21 cellular contexts compared by ENCODE assay signal in genomic region chr11:63132985-63133775, GRCh38. TPM values are rescaled to one million over a fixed set of nuclear protein-coding genes. Genes with fewer than 3 reads are reported as not detected.
A peak's percentile ranks its signal among the peaks of the same experiment; 100 is the strongest.
DNase-seq lines count a peak whose midpoint lies in the region; ATAC-seq and TF ChIP-seq lines count a peak whose summit lies in the region.
"Had no signal": no experiment of that assay in that cellular context is flagged by ENCODE, and none has a peak within 500 bp of the region (broad histone marks: within the 10 kb centered on the region; RNA-seq: fewer than 3 reads in every experiment).

No MANE protein-coding gene starts in this region.

- H3K4me3 ChIP-seq in endodermal cell (ENCODE audit: low read length): no peak overlapping the region
- H3K4me3 ChIP-seq in thyroid gland (replicated peaks in 1 of 3): no peak overlapping the region
- H3K4me3 ChIP-seq: GM12878, GM23248 had no signal

- no peaks in the 10 kb centered on the region for H3K4me1 ChIP-seq in endodermal cell (ENCODE audit: control insufficient read depth, insufficient read depth, low read length)
- H3K4me1 ChIP-seq in thyroid gland: no peaks in the 10 kb centered on the region
- H3K4me1 ChIP-seq: BE2C had no signal

- DNase-seq in ELF-1 (ENCODE audit: low read depth, low spot score) (peak; percentile 51), endodermal cell (no peak), left kidney (ENCODE audit: low read depth, low spot score) (peak; percentile 9), thyroid gland (peak; percentile 7), cerebellar nuclear complex (lab: John Stamatoyannopoulos, UW) (no peak), NCI-H748 treated with DMSO at 0.1 percent for 48 hours (lab: John Stamatoyannopoulos, UW) (no peak)
- no peak for DNase-seq in activated CD4-positive, alpha-beta T cell treated with anti-CD3 and anti-CD28 coated beads, Interleukin-2, amount 50 U/mL, for 1 hour
- DNase-seq: ACHN; BE2C; Calu3; CD4-positive, alpha-beta memory T cell; DMS79 treated with DMSO at 0.1 percent for 48 hours; GM23248; HCEC 1CT; KBM-7 had no signal

- H3K36me3 Mint-ChIP-seq in endodermal cell (ENCODE audit: low read depth): no peaks in the 10 kb centered on the region
- H3K36me3 Mint-ChIP-seq: CD14-positive monocyte; CD4-positive, alpha-beta memory T cell; IgD-negative memory B cell had no signal

- no peak overlapping the region for H3K9ac ChIP-seq in endodermal cell (ENCODE audit: extremely low read depth, low read length, poor library complexity, severe bottlenecking)
- H3K9ac ChIP-seq: GM23248 had no signal

- peaks cover 6% of the 10 kb centered on the region for H3K4me1 Mint-ChIP-seq in endodermal cell
- H3K4me1 Mint-ChIP-seq: CD14-positive monocyte; CD4-positive, alpha-beta memory T cell; IgD-negative memory B cell had no signal

- TF ChIP-seq POLR2A in thyroid gland (IDR thresholded peaks at IDR 0.05): no peak

- ATAC-seq in GM21717 (IDR thresholded peaks at IDR 0.05; ENCODE audit: unreplicated experiment): no peak
- ATAC-seq: GM12878 had no signal

- intact Hi-C loops in thyroid gland (cut with DNase I): no loop called here

- H3K27ac Mint-ChIP-seq in endodermal cell: no peak overlapping the region
- H3K27ac Mint-ChIP-seq: CD14-positive monocyte; CD4-positive, alpha-beta memory T cell; IgD-negative memory B cell had no signal

- H3K9me3 ChIP-seq in endodermal cell (ENCODE audit: control insufficient read depth, low read length) (no peaks in the 10 kb centered on the region), thyroid gland (no peaks in the 10 kb centered on the region)
- H3K9me3 ChIP-seq: BE2C had no signal

- no peak overlapping the region for H3K4me3 Mint-ChIP-seq in endodermal cell
- H3K4me3 Mint-ChIP-seq: CD4-positive, alpha-beta memory T cell; IgD-negative memory B cell had no signal

- H3K9me3 Mint-ChIP-seq in endodermal cell: no peaks in the 10 kb centered on the region

- no peaks in the 10 kb centered on the region for H3K36me3 ChIP-seq in endodermal cell (ENCODE audit: control insufficient read depth, insufficient read depth, low read length)
- H3K36me3 ChIP-seq in thyroid gland: no peaks in the 10 kb centered on the region
- H3K36me3 ChIP-seq: BE2C had no signal

- 82 to 86% methylated on average over 6 to 7 of the region's 7 CpGs for WGBS in endodermal cell (ENCODE audit: insufficient coverage in 1 of 2, insufficient read length in 1 of 2), 2 experiments
- 59 to 67% methylated on average over 7 of the region's 7 CpGs for WGBS in thyroid gland, 2 donors

- peaks cover 15% of the 10 kb centered on the region for H3K27me3 Mint-ChIP-seq in endodermal cell (ENCODE audit: insufficient read depth)

- TF ChIP-seq CTCF in endodermal cell (conservative IDR thresholded peaks at IDR 0.05) (peak; percentile 9), thyroid gland (IDR thresholded peaks at IDR 0.05) (no peak)

- H3K27me3 ChIP-seq in endodermal cell (ENCODE audit: control insufficient read depth, insufficient read depth, low read length, poor library complexity, severe bottlenecking) (no peaks in the 10 kb centered on the region), thyroid gland (no peaks in the 10 kb centered on the region)
- H3K27me3 ChIP-seq: BE2C had no signal

- no peak overlapping the region for H3K27ac ChIP-seq in endodermal cell (ENCODE audit: low read depth, low read length)
- H3K27ac ChIP-seq in thyroid gland: no peak overlapping the region
- H3K27ac ChIP-seq: GM23248, HL-60 had no signal

RNA-seq across cellular contexts. Expression of gene SLC22A24, which starts 10.8 kb away (rescaled TPM):
- total RNA-seq in endodermal cell (not detected), thyroid gland (not detected)
- polyA plus RNA-seq in endodermal cell (2013, experiment 1 of 2): not detected
- not detected for polyA plus RNA-seq in endodermal cell (2013, experiment 2 of 2)
- total RNA-seq: Calu3; CD4-positive, alpha-beta memory T cell; G401; GM12878; GM23248 had no signal
- polyA plus RNA-seq: CD14-positive monocyte; CD4-positive, alpha-beta memory T cell; GM12878; GM23248; IgD-negative memory B cell had no signal

Comparison
In these comparisons a context has a peak if more than half of its experiments do, and no peak if none do; other contexts are left out.
1. DNase-seq: peak in ELF-1 (single experiment), left kidney (single experiment) and thyroid gland (2 of 2); none in endodermal cell (single experiment), cerebellar nuclear complex (0 of 2), activated CD4-positive, alpha-beta T cell treated with anti-CD3 and anti-CD28 coated beads, Interleukin-2, amount 50 U/mL, for 1 hour (single experiment) and NCI-H748 treated with DMSO at 0.1 percent for 48 hours (single experiment).